ENCODE assay signal across 10 cellular contexts in the genomic region with DNA sequence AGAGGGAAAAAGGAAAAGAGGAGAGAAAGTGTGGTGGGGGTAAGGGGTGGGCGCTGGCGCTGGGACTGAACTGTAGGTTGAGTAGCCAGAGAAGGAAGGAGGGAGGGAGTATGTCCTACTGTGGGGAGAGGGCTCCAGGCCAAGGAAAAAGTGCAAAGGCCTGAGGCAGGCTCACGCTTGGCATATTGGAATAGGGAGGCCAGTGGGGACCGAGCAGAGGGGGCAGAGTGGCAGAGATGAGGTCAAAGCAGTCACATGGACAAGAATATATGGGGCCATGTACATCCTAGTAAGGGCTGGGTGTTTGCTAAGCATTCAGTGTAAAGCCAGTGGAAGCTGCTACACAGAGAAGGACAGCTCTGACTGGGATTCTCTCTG. TPM values are rescaled to one million over a fixed set of nuclear protein-coding genes. Genes with fewer than 3 reads are reported as not detected.
DNase-seq lines count a peak whose midpoint lies in the region; ATAC-seq and TF ChIP-seq lines count a peak whose summit lies in the region.
"Had no signal": no experiment of that assay in that cellular context is flagged by ENCODE, and none has a peak within 500 bp of the region (broad histone marks: within the 10 kb centered on the region; RNA-seq: fewer than 3 reads in every experiment).

No MANE protein-coding gene starts in this region.

- CTCF ChIA-PET in WTC11 (lab: Charles Lee) = interaction anchor here (3.5 kb wide), 1 partner anchor 36 kb away, joined by 29 read pairs; no protein-coding TSS in a partner anchor

- no peaks in the 10 kb centered on the region for H3K27me3 ChIP-seq in left ventricle myocardium inferior (ENCODE audit: low read depth)

- no peaks in the 10 kb centered on the region for H3K9me3 Mint-ChIP-seq in WTC11
- H3K9me3 Mint-ChIP-seq in stimulated activated naive B cell treated with anti-CD40 and anti-IgM and Interleukin-4, amounts not matched to agents 10 μg/mL and 1 μg/mL and 100 μg/mL, for 72 hours = no peaks in the 10 kb centered on the region

- no peaks in the 10 kb centered on the region for H3K9me3 ChIP-seq in left ventricle myocardium inferior (replicated peaks)

- H3K27ac Mint-ChIP-seq in WTC11 = 0 out of 2 replicates have a peak overlapping the region, but pooled peaks have one; percentile 62
- peak overlapping the region; percentile 98 for H3K27ac Mint-ChIP-seq in stimulated activated naive B cell treated with anti-CD40 and anti-IgM and Interleukin-4, amounts not matched to agents 10 μg/mL and 1 μg/mL and 100 μg/mL, for 72 hours
- H3K27ac Mint-ChIP-seq: progenitor cell of endocrine pancreas had no signal

- peak overlapping the region; percentile 92 for H3K27ac ChIP-seq in left ventricle myocardium inferior (replicated peaks)

- H3K4me3 Mint-ChIP-seq in WTC11 = no peak overlapping the region
- no peak overlapping the region for H3K4me3 Mint-ChIP-seq in stimulated activated naive B cell treated with anti-CD40 and anti-IgM and Interleukin-4, amounts not matched to agents 10 μg/mL and 1 μg/mL and 100 μg/mL, for 72 hours

- H3K36me3 ChIP-seq in left ventricle myocardium inferior = peaks cover 9% of the 10 kb centered on the region

- peak overlapping the region; percentile 45 for H3K4me3 ChIP-seq in left ventricle myocardium inferior

- TF ChIP-seq CTCF in WTC11 (IDR thresholded peaks at IDR 0.05) (no peak), left ventricle myocardium inferior (IDR thresholded peaks at IDR 0.05; ENCODE audit: borderline replicate concordance) (no peak)

- H3K36me3 Mint-ChIP-seq in WTC11 = peaks cover 7% of the 10 kb centered on the region; the same call in 1 of the 2 replicates
- peaks cover 31 to 62% of the 10 kb centered on the region in 2 donors for H3K36me3 Mint-ChIP-seq in stimulated activated naive B cell treated with anti-CD40 and anti-IgM and Interleukin-4, amounts not matched to agents 10 μg/mL and 1 μg/mL and 100 μg/mL, for 72 hours

- H3K27me3 Mint-ChIP-seq in WTC11 (ENCODE audit: low read depth) = no peaks in the 10 kb centered on the region
- H3K27me3 Mint-ChIP-seq in stimulated activated naive B cell treated with anti-CD40 and anti-IgM and Interleukin-4, amounts not matched to agents 10 μg/mL and 1 μg/mL and 100 μg/mL, for 72 hours = no peaks in the 10 kb centered on the region
- H3K27me3 Mint-ChIP-seq: progenitor cell of endocrine pancreas had no signal

- H3K4me1 Mint-ChIP-seq in WTC11 = peaks cover 43% of the 10 kb centered on the region
- H3K4me1 Mint-ChIP-seq in stimulated activated naive B cell treated with anti-CD40 and anti-IgM and Interleukin-4, amounts not matched to agents 10 μg/mL and 1 μg/mL and 100 μg/mL, for 72 hours = peaks cover 83 to 99% of the 10 kb centered on the region in 2 donors

- intact Hi-C loops in left ventricle myocardium inferior (cut with micrococcal nuclease) = loop anchor here (5.0 kb wide), 1 partner anchor 38 kb away; the partner anchor contains the start of gene FAM53B

- peak; percentile 19 for DNase-seq in COLO668 (lab: John Stamatoyannopoulos, UW; ENCODE audit: unreplicated experiment)
- DNase-seq in WTC11 (ENCODE audit: low spot score) = no peak
- no peak for DNase-seq in left ventricle myocardium inferior
- no peak for DNase-seq in stimulated activated naive B cell treated with anti-CD40 and anti-IgM and Interleukin-4, amounts not matched to agents 10 μg/mL and 1 μg/mL and 100 μg/mL, for 72 hours
- no peak for DNase-seq in stimulated activated CD4-positive, alpha-beta T cell treated with anti-CD3 and anti-CD28 coated beads, Interleukin-2, amount 100 ng/mL, for 48 hours
- no peak for DNase-seq in NCI-H526 (lab: John Stamatoyannopoulos, UW)
- DNase-seq in SIG-M5 (lab: John Stamatoyannopoulos, UW) = no peak
- DNase-seq in H4 (ENCODE audit: low spot score) = no peak
- DNase-seq: kidney glomerular epithelial cell had no signal

- no peak for ATAC-seq in WTC11
- ATAC-seq in stimulated activated naive B cell treated with anti-CD40 and anti-IgM and Interleukin-4, amounts not matched to agents 10 μg/mL and 1 μg/mL and 100 μg/mL, for 72 hours (replicated peaks) = no peak

- POLR2A ChIA-PET in WTC11 (lab: Charles Lee) = no interaction called here

- H3K4me1 ChIP-seq in left ventricle myocardium inferior = peaks cover 100% of the 10 kb centered on the region

TF ChIP-seq in WTC11, 78 proteins besides CTCF, POLR2A, EP300 and RAD21 (continues in another document):
- TF ChIP-seq TEAD1 (CRISPR knock-in tag; IDR thresholded peaks at IDR 0.05) (no peak), NFYB (CRISPR knock-in tag; conservative IDR thresholded peaks at IDR 0.05; ENCODE audit: low read depth) (no peak), JAZF1 (CRISPR knock-in tag; IDR thresholded peaks at IDR 0.05) (no peak), OVOL2 (CRISPR knock-in tag; IDR thresholded peaks at IDR 0.05; ENCODE audit: borderline replicate concordance) (no peak), CREB1 (CRISPR knock-in tag; IDR thresholded peaks at IDR 0.05) (no peak), ZNF138 (CRISPR knock-in tag; conservative IDR thresholded peaks at IDR 0.05) (no peak), ZBTB43 (CRISPR knock-in tag; IDR thresholded peaks at IDR 0.05) (no peak)
- TF ChIP-seq, protein P1, sequence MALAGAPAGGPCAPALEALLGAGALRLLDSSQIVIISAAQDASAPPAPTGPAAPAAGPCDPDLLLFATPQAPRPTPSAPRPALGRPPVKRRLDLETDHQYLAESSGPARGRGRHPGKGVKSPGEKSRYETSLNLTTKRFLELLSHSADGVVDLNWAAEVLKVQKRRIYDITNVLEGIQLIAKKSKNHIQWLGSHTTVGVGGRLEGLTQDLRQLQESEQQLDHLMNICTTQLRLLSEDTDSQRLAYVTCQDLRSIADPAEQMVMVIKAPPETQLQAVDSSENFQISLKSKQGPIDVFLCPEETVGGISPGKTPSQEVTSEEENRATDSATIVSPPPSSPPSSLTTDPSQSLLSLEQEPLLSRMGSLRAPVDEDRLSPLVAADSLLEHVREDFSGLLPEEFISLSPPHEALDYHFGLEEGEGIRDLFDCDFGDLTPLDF (CRISPR knock-in tag; IDR thresholded peaks at IDR 0.05) = no peak
- TF ChIP-seq, protein P2, sequence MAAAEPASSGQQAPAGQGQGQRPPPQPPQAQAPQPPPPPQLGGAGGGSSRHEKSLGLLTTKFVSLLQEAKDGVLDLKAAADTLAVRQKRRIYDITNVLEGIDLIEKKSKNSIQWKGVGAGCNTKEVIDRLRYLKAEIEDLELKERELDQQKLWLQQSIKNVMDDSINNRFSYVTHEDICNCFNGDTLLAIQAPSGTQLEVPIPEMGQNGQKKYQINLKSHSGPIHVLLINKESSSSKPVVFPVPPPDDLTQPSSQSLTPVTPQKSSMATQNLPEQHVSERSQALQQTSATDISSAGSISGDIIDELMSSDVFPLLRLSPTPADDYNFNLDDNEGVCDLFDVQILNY (CRISPR knock-in tag; IDR thresholded peaks at IDR 0.05) = no peak
- TF ChIP-seq, protein P3, sequence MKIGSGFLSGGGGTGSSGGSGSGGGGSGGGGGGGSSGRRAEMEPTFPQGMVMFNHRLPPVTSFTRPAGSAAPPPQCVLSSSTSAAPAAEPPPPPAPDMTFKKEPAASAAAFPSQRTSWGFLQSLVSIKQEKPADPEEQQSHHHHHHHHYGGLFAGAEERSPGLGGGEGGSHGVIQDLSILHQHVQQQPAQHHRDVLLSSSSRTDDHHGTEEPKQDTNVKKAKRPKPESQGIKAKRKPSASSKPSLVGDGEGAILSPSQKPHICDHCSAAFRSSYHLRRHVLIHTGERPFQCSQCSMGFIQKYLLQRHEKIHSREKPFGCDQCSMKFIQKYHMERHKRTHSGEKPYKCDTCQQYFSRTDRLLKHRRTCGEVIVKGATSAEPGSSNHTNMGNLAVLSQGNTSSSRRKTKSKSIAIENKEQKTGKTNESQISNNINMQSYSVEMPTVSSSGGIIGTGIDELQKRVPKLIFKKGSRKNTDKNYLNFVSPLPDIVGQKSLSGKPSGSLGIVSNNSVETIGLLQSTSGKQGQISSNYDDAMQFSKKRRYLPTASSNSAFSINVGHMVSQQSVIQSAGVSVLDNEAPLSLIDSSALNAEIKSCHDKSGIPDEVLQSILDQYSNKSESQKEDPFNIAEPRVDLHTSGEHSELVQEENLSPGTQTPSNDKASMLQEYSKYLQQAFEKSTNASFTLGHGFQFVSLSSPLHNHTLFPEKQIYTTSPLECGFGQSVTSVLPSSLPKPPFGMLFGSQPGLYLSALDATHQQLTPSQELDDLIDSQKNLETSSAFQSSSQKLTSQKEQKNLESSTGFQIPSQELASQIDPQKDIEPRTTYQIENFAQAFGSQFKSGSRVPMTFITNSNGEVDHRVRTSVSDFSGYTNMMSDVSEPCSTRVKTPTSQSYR (CRISPR knock-in tag; IDR thresholded peaks at IDR 0.05) = no peak
- TF ChIP-seq, protein P4, sequence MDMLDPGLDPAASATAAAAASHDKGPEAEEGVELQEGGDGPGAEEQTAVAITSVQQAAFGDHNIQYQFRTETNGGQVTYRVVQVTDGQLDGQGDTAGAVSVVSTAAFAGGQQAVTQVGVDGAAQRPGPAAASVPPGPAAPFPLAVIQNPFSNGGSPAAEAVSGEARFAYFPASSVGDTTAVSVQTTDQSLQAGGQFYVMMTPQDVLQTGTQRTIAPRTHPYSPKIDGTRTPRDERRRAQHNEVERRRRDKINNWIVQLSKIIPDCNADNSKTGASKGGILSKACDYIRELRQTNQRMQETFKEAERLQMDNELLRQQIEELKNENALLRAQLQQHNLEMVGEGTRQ (CRISPR knock-in tag; IDR thresholded peaks at IDR 0.05) = no peak

RNA-seq across cellular contexts. Expression of gene FAM53B, which starts 39.8 kb away (rescaled TPM):
- total RNA-seq in WTC11 (2021) (18.7 to 21.3 TPM (median 19.9 TPM) in 3 replicates), left ventricle myocardium inferior (53.4 TPM)
- 7.4 and 10.5 TPM in 2 replicates for total RNA-seq in H4 (2014; rRNA removed; shearing (Covaris generic))
